In genomic region chr10:133277993-133278576, GRCh38 we compare ENCODE assay signal across 10 cellular contexts. TPM values are rescaled to one million over a fixed set of nuclear protein-coding genes. Genes with fewer than 3 reads are reported as not detected.
DNase-seq lines count a peak whose midpoint lies in the region; ATAC-seq and TF ChIP-seq lines count a peak whose summit lies in the region.
"Had no signal": no experiment of that assay in that cellular context is flagged by ENCODE, and none has a peak within 500 bp of the region (broad histone marks: within the 10 kb centered on the region; RNA-seq: fewer than 3 reads in every experiment).

No MANE protein-coding gene starts in this region.

- no peaks in the 10 kb centered on the region for H3K9me3 Mint-ChIP-seq in Caco-2 (ENCODE audit: unreplicated experiment)
- no peaks in the 10 kb centered on the region for H3K9me3 Mint-ChIP-seq in naive thymus-derived CD8-positive, alpha-beta T cell

- H3K4me1 Mint-ChIP-seq in Caco-2 (ENCODE audit: low read depth, unreplicated experiment) = peaks cover 11% of the 10 kb centered on the region
- peaks cover 4 to 47% (median 34%) of the 10 kb centered on the region in 4 donors for H3K4me1 Mint-ChIP-seq in naive thymus-derived CD8-positive, alpha-beta T cell

- H3K4me3 ChIP-seq in Caco-2 (ENCODE audit: low read depth, low read length) (no peak overlapping the region), NB4 (ENCODE audit: low read depth, low read length) (peak overlapping the region; percentile 43)
- H3K4me3 ChIP-seq: MG63, sigmoid colon had no signal

- TF ChIP-seq CTCF in Caco-2 (IDR thresholded peaks at IDR 0.05; ENCODE audit: insufficient read depth in 1 of 2, low read depth in 1 of 2, low read length in 1 of 2, severe bottlenecking in 1 of 2, unreplicated experiment in 1 of 2) (no peak), NB4 (IDR thresholded peaks at IDR 0.05; ENCODE audit: low read depth, low read length) (no peak)

- intact Hi-C loops in Caco-2 (cut with micrococcal nuclease; ENCODE audit: unreplicated experiment) = loop anchor here (1.0 to 2.0 kb wide), 3 partner anchors 21 to 31 kb away; no protein-coding TSS in a partner anchor

- H3K4me3 Mint-ChIP-seq in Caco-2 (ENCODE audit: unreplicated experiment) = peak overlapping the region; percentile 33
- H3K4me3 Mint-ChIP-seq in naive thymus-derived CD8-positive, alpha-beta T cell = peak overlapping the region; percentile 14 to 87 (median 62)

- H3K4me1 ChIP-seq in Caco-2 = peaks cover 53% of the 10 kb centered on the region

- H3K9me3 ChIP-seq in Caco-2 = no peaks in the 10 kb centered on the region
- H3K9me3 ChIP-seq: MG63, sigmoid colon had no signal

- peak overlapping the region; percentile 74 for H3K27ac Mint-ChIP-seq in Caco-2 (ENCODE audit: unreplicated experiment)
- peak overlapping the region; percentile 43 to 99 (median 84) for H3K27ac Mint-ChIP-seq in naive thymus-derived CD8-positive, alpha-beta T cell

- DNase-seq in Caco-2 (no peak), NB4 (ENCODE audit: low read depth) (peak; percentile 77), amniotic epithelial cell (ENCODE audit: low read depth) (peak; percentile 50), cortex of kidney (lab: John Stamatoyannopoulos, UW) (no peak), DMS 273 treated with DMSO at 0.1 percent for 48 hours (lab: John Stamatoyannopoulos, UW) (no peak), NCI-H2227 treated with DMSO at 0.1 percent for 48 hours (lab: John Stamatoyannopoulos, UW) (no peak)
- DNase-seq in naive thymus-derived CD8-positive, alpha-beta T cell = peak in 1 of 10 donors; percentile 10
- DNase-seq: MG63, sigmoid colon had no signal

- TF ChIP-seq POLR2A in NB4 (IDR thresholded peaks at IDR 0.05; ENCODE audit: extremely low read depth, insufficient read length) = no peak

- BruUV-seq in Caco-2 (replicated peaks; lab: Mats Ljungman, UMichigan) = no TSS peak

- CTCF ChIA-PET in Caco-2 (lab: Charles Lee) = interaction anchor here (0.8 to 1.5 kb wide), 7 partner anchors 9 to 159 kb away, joined by 3 to 7 read pairs (median 5); no protein-coding TSS in a partner anchor

- H3K36me3 ChIP-seq in Caco-2 (ENCODE audit: control insufficient read depth, insufficient read depth, low read length) = peaks cover 7% of the 10 kb centered on the region

- POLR2A ChIA-PET in Caco-2 (lab: Charles Lee) = interaction anchor here (0.6 to 1.1 kb wide), 3 partner anchors 30 to 80 kb away, joined by 3 to 5 read pairs (median 4); partner anchors contain the start of gene FUOM
- POLR2A ChIA-PET in naive thymus-derived CD8-positive, alpha-beta T cell (lab: Charles Lee) = interaction anchor here (0.8 to 2.2 kb wide), 3 partner anchors 14 to 30 kb away, joined by 3 to 8 read pairs (median 8); partner anchors contain the start of genes TUBGCP2 and ZNF511

- no peak for ATAC-seq in naive thymus-derived CD8-positive, alpha-beta T cell
- no peak for ATAC-seq in GM21576 (IDR thresholded peaks at IDR 0.05; ENCODE audit: unreplicated experiment)

- no peaks in the 10 kb centered on the region for H3K27me3 ChIP-seq in Caco-2 (replicated peaks; ENCODE audit: control insufficient read depth, insufficient read depth, low read length)
- H3K27me3 ChIP-seq: MG63 had no signal

- peaks cover 37% of the 10 kb centered on the region for H3K36me3 Mint-ChIP-seq in Caco-2 (ENCODE audit: insufficient read depth, unreplicated experiment)
- H3K36me3 Mint-ChIP-seq in naive thymus-derived CD8-positive, alpha-beta T cell = peaks cover 0 to 10% (median 2%) of the 10 kb centered on the region in 3 donors

- H3K27me3 Mint-ChIP-seq in Caco-2 (ENCODE audit: insufficient read depth, unreplicated experiment) = no peaks in the 10 kb centered on the region
- H3K27me3 Mint-ChIP-seq in naive thymus-derived CD8-positive, alpha-beta T cell = no peaks in the 10 kb centered on the region

RNA-seq across cellular contexts. Expression of gene ADAM8, which starts 1.4 kb away (rescaled TPM):
- total RNA-seq in Caco-2 (2022) = 13.4 and 16.8 TPM in 2 replicates
- total RNA-seq in naive thymus-derived CD8-positive, alpha-beta T cell = 1 to 10 TPM; 8.5 to 9.4 TPM
- 10 to 100 TPM in 1 of 3 donors, 1 to 10 TPM in 2; 7.8 to 28.4 (median 9.5) TPM for polyA plus RNA-seq in naive thymus-derived CD8-positive, alpha-beta T cell

RNA-seq across cellular contexts. Expression of gene TUBGCP2, which starts 30.6 kb away (rescaled TPM):
- total RNA-seq in Caco-2 (2022) = 92.2 and 93.3 TPM in 2 replicates
- total RNA-seq in naive thymus-derived CD8-positive, alpha-beta T cell = 10 to 100 TPM; 61.4 to 72.9 TPM
- polyA plus RNA-seq in naive thymus-derived CD8-positive, alpha-beta T cell = 10 to 100 TPM; 24.7 to 35.6 (median 32.0) TPM

RNA-seq across cellular contexts. Expression of gene ZNF511, which starts 30.6 kb away (rescaled TPM):
- total RNA-seq in Caco-2 (2022) = 98.5 and 112 TPM in 2 replicates
- 10 to 100 TPM; 38.0 to 38.3 TPM for total RNA-seq in naive thymus-derived CD8-positive, alpha-beta T cell
- polyA plus RNA-seq in naive thymus-derived CD8-positive, alpha-beta T cell = 10 to 100 TPM; 75.9 to 80.4 (median 79.2) TPM

RNA-seq across cellular contexts. Expression of gene VENTX, which starts 40.4 kb away (rescaled TPM):
- 0.12 TPM in 1 of 2 replicates, not detected in the other for total RNA-seq in Caco-2 (2022)
- not detected for total RNA-seq in naive thymus-derived CD8-positive, alpha-beta T cell
- not detected for polyA plus RNA-seq in naive thymus-derived CD8-positive, alpha-beta T cell

RNA-seq across cellular contexts. Expression of gene UTF1, which starts 48.1 kb away (rescaled TPM):
- not detected in 2 replicates for total RNA-seq in Caco-2 (2022)
- not detected for total RNA-seq in naive thymus-derived CD8-positive, alpha-beta T cell
- polyA plus RNA-seq in naive thymus-derived CD8-positive, alpha-beta T cell = not detected
- total RNA-seq: sigmoid colon had no signal
- polyA plus RNA-seq: sigmoid colon had no signal

Comparison
In these comparisons a context has a peak if more than half of its experiments do, and no peak if none do; other contexts are left out.
1. DNase-seq: peak in NB4 (single experiment) and amniotic epithelial cell (single experiment); none in Caco-2 (0 of 2), cortex of kidney (single experiment), DMS 273 treated with DMSO at 0.1 percent for 48 hours (single experiment) and NCI-H2227 treated with DMSO at 0.1 percent for 48 hours (single experiment).